In genomic region chr2:222807431-222807830, GRCh38 we compare ENCODE assay signal across 18 cellular contexts.
"Had no signal": no experiment of that assay in that cellular context is flagged by ENCODE, and none has a peak within 500 bp of the region (broad histone marks: within the 10 kb centered on the region; RNA-seq: fewer than 3 reads in every experiment).

No MANE protein-coding gene starts in this region.

- H3K4me3 ChIP-seq: colonic mucosa, heart left ventricle, tibial artery, upper lobe of right lung, vagina had no signal

- H3K9me3 ChIP-seq: colonic mucosa, heart left ventricle, tibial artery, upper lobe of right lung, vagina had no signal

- ATAC-seq: heart left ventricle; natural killer cell treated with Interleukin-12 subunit alpha and Interleukin-12 subunit beta and Interleukin-15 and Interleukin-18, amount 100 ng/mL, for 72 hours; right cardiac atrium; stimulated activated effector memory CD8-positive, alpha-beta T cell treated with anti-CD3 and anti-CD28 coated beads, Interleukin-12 subunit alpha, Interleukin-12 subunit beta, amount 100 ng/mL, for 72 hours; stimulated activated naive CD8-positive, alpha-beta T cell treated with anti-CD3 and anti-CD28 coated beads, Interleukin-15, Interleukin-2, amounts not matched to agents 100 U/mL and 50 U/mL, for 24 hours; upper lobe of right lung had no signal

- H3K27me3 ChIP-seq: colonic mucosa, heart left ventricle, tibial artery, upper lobe of right lung, vagina had no signal

- H3K4me1 ChIP-seq: colonic mucosa, tibial artery, vagina had no signal

- H3K9me3 Mint-ChIP-seq: natural killer cell treated with Interleukin-12 subunit alpha and Interleukin-12 subunit beta and Interleukin-15 and Interleukin-18, amount 100 ng/mL, for 72 hours; stimulated activated effector memory CD8-positive, alpha-beta T cell treated with anti-CD3 and anti-CD28 coated beads, Interleukin-12 subunit alpha, Interleukin-12 subunit beta, amount 100 ng/mL, for 72 hours had no signal

- DNase-seq: colonic mucosa; dermis blood vessel endothelial cell; foreskin melanocyte; heart left ventricle; hypothalamus; kidney glomerular epithelial cell; midbrain; occipital lobe; posterior cingulate gyrus; right cardiac atrium; stimulated activated CD4-positive, alpha-beta T cell treated with anti-CD3 and anti-CD28 coated beads, Interleukin-4, amount 100 ng/mL, for 1 hour; stimulated activated CD8-positive, alpha-beta memory T cell treated with anti-CD3 and anti-CD28 coated beads, Interleukin-4, amount 100 ng/mL, for 48 hours; stimulated activated naive CD8-positive, alpha-beta T cell treated with anti-CD3 and anti-CD28 coated beads, Interleukin-15, Interleukin-2, amounts not matched to agents 100 U/mL and 50 U/mL, for 24 hours; tibial artery; upper lobe of right lung had no signal

- H3K36me3 ChIP-seq: colonic mucosa, heart left ventricle, tibial artery, upper lobe of right lung, vagina had no signal

- H3K27ac Mint-ChIP-seq: natural killer cell treated with Interleukin-12 subunit alpha and Interleukin-12 subunit beta and Interleukin-15 and Interleukin-18, amount 100 ng/mL, for 72 hours; stimulated activated effector memory CD8-positive, alpha-beta T cell treated with anti-CD3 and anti-CD28 coated beads, Interleukin-12 subunit alpha, Interleukin-12 subunit beta, amount 100 ng/mL, for 72 hours had no signal

- H3K4me3 Mint-ChIP-seq: natural killer cell treated with Interleukin-12 subunit alpha and Interleukin-12 subunit beta and Interleukin-15 and Interleukin-18, amount 100 ng/mL, for 72 hours; stimulated activated effector memory CD8-positive, alpha-beta T cell treated with anti-CD3 and anti-CD28 coated beads, Interleukin-12 subunit alpha, Interleukin-12 subunit beta, amount 100 ng/mL, for 72 hours had no signal

- H3K36me3 Mint-ChIP-seq: natural killer cell treated with Interleukin-12 subunit alpha and Interleukin-12 subunit beta and Interleukin-15 and Interleukin-18, amount 100 ng/mL, for 72 hours; stimulated activated effector memory CD8-positive, alpha-beta T cell treated with anti-CD3 and anti-CD28 coated beads, Interleukin-12 subunit alpha, Interleukin-12 subunit beta, amount 100 ng/mL, for 72 hours had no signal

- H3K27ac ChIP-seq: colonic mucosa, tibial artery, upper lobe of right lung, vagina had no signal
